Comparison of ENCODE assay signal across 1 cellular context in the genomic region with DNA sequence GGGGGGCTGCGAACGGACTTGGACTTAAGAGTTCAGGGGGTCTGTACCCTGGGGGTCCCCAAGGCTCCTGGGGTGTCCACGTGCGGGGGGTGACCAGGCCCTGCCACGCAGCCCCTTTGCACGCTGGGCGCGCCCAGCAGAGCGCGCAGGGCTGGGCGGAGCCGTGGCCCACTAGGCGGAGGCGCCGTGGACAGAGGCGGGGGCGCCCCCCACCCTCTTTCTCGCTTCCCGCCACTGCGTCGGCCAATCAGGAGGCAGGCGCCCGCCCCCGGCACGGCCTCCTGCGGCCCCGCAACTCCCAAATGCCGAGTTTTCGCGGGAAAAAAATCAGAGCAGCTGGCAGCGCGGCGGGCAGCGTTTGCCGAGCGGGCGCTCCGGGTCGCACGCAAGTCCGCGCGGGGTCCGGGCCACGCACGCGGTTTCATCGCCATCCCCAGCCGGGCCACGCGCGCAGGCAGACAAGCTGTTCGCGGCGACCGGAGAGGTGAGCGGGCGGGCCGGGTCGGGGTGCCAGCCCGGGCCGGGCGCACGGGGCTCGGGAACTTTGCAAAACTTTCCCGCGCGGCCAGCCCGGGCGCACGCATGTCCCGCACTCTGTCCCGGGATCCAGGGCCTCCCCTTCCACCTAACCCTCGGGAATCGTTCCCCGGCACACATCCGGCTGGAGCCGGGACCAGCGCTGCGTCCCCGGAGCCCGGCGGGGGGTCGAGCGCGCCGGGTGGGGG.
TF ChIP-seq lines count a peak whose summit lies in the region.

TSS of gene UHRF1 (plus strand) at position 330 of the 725 bp plus-strand sequence. CDS start 1,385 bp downstream, outside the sequence.

TF ChIP-seq in K562, 482 proteins besides CTCF, POLR2A, EP300 and RAD21 (continued from another document and continues in another):
- TF ChIP-seq, protein P1, sequence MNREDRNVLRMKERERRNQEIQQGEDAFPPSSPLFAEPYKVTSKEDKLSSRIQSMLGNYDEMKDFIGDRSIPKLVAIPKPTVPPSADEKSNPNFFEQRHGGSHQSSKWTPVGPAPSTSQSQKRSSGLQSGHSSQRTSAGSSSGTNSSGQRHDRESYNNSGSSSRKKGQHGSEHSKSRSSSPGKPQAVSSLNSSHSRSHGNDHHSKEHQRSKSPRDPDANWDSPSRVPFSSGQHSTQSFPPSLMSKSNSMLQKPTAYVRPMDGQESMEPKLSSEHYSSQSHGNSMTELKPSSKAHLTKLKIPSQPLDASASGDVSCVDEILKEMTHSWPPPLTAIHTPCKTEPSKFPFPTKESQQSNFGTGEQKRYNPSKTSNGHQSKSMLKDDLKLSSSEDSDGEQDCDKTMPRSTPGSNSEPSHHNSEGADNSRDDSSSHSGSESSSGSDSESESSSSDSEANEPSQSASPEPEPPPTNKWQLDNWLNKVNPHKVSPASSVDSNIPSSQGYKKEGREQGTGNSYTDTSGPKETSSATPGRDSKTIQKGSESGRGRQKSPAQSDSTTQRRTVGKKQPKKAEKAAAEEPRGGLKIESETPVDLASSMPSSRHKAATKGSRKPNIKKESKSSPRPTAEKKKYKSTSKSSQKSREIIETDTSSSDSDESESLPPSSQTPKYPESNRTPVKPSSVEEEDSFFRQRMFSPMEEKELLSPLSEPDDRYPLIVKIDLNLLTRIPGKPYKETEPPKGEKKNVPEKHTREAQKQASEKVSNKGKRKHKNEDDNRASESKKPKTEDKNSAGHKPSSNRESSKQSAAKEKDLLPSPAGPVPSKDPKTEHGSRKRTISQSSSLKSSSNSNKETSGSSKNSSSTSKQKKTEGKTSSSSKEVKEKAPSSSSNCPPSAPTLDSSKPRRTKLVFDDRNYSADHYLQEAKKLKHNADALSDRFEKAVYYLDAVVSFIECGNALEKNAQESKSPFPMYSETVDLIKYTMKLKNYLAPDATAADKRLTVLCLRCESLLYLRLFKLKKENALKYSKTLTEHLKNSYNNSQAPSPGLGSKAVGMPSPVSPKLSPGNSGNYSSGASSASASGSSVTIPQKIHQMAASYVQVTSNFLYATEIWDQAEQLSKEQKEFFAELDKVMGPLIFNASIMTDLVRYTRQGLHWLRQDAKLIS (CRISPR knock-in tag; IDR thresholded peaks at IDR 0.05) = peak; percentile 49; the same call in 1 of the 2 replicates
- TF ChIP-seq HES1 (IDR thresholded peaks at IDR 0.05; ENCODE audit: low read depth) (no peak), ELF1 (tag; IDR thresholded peaks at IDR 0.05) (no peak), RBM17 (IDR thresholded peaks at IDR 0.05; ENCODE audit: borderline replicate concordance, low read depth, low read length) (no peak), CXXC5 (CRISPR knock-in tag; IDR thresholded peaks at IDR 0.05) (peak; percentile 67), SIRT6 (IDR thresholded peaks at IDR 0.05; ENCODE audit: low read depth, low read length) (no peak), ZNF644 (tag; IDR thresholded peaks at IDR 0.05; ENCODE audit: low read depth) (no peak), DPF2 (IDR thresholded peaks at IDR 0.05) (no peak), NFRKB (IDR thresholded peaks at IDR 0.05; ENCODE audit: low read depth) (no peak; the same call in 1 of the 2 replicates), CBFA2T2 (conservative IDR thresholded peaks at IDR 0.05) (no peak), ZNF431 (CRISPR knock-in tag; IDR thresholded peaks at IDR 0.05) (peak; percentile 57), ASH1L (IDR thresholded peaks at IDR 0.05; ENCODE audit: borderline replicate concordance, low read depth, partially characterized antibody) (no peak), ZNF76 (CRISPR knock-in tag; IDR thresholded peaks at IDR 0.05; ENCODE audit: borderline replicate concordance) (no peak), MXD1 (CRISPR knock-in tag; IDR thresholded peaks at IDR 0.05; ENCODE audit: borderline replicate concordance, poor library complexity, severe bottlenecking) (no peak), DNMT1 (IDR thresholded peaks at IDR 0.05) (no peak), TEAD1 (CRISPR knock-in tag; IDR thresholded peaks at IDR 0.05) (peak in 1 of 2 experiments; percentile 21; a peak in 1 of 4 replicates), MEF2D (tag; conservative IDR thresholded peaks at IDR 0.05; ENCODE audit: low read depth) (no peak), KDM1A (IDR thresholded peaks at IDR 0.05) (peak in 1 of 2 experiments; percentile 51; a peak in 3 of 4 replicates), MYC (IDR thresholded peaks at IDR 0.05; ENCODE audit: low read depth, low read length) (peak; percentile 72), MYC (CRISPR knock-in tag; IDR thresholded peaks at IDR 0.05; ENCODE audit: borderline replicate concordance, low read depth) (no peak), HMGN3 (IDR thresholded peaks at IDR 0.05; ENCODE audit: borderline replicate concordance, extremely low read depth, insufficient read length, low read depth, low read length) (peak; percentile 12), CHD1 (IDR thresholded peaks at IDR 0.05; ENCODE audit: low read length) (peak; percentile 86), NFYB (IDR thresholded peaks at IDR 0.05; ENCODE audit: extremely low read depth, insufficient read length) (peak; percentile 61), BHLHE40 (IDR thresholded peaks at IDR 0.05; ENCODE audit: low read length) (no peak), POLR2H (tag; IDR thresholded peaks at IDR 0.05; ENCODE audit: low read depth) (no peak), FOS (IDR thresholded peaks at IDR 0.05; ENCODE audit: extremely low read depth, insufficient read length) (no peak), PREB (CRISPR knock-in tag; IDR thresholded peaks at IDR 0.05) (no peak), RFX5 (IDR thresholded peaks at IDR 0.05; ENCODE audit: low read depth, low read length) (no peak), HDAC1 (IDR thresholded peaks at IDR 0.05) (peak in 1 of 2 experiments; percentile 44; a peak in 1 of 4 replicates), NRF1 (conservative IDR thresholded peaks at IDR 0.05 in 1 of 2, IDR thresholded peaks at IDR 0.05 in 1 of 2) (no peak), KLF16 (IDR thresholded peaks at IDR 0.05) (no peak), PHB (CRISPR knock-in tag; IDR thresholded peaks at IDR 0.05) (no peak), STAT6 (CRISPR knock-in tag; IDR thresholded peaks at IDR 0.05) (no peak), ILF3 (IDR thresholded peaks at IDR 0.05; ENCODE audit: borderline replicate concordance) (no peak), MAFG (tag; conservative IDR thresholded peaks at IDR 0.05) (no peak), U2AF1 (optimal IDR thresholded peaks at IDR 0.05; ENCODE audit: low read depth, low read length) (peak; percentile 41), CHD4 (IDR thresholded peaks at IDR 0.05; ENCODE audit: insufficient read depth, insufficient replicate concordance, low read depth, low read length, poor library complexity, severe bottlenecking) (no peak), ZBTB43 (CRISPR knock-in tag; IDR thresholded peaks at IDR 0.05) (0 out of 2 replicates have a peak, but pooled peaks have one; percentile 11), SAP30 (IDR thresholded peaks at IDR 0.05; ENCODE audit: borderline replicate concordance, insufficient read depth, low read depth, low read length, poor library complexity, severe bottlenecking) (peak; percentile 67), NR1H2 (CRISPR knock-in tag; IDR thresholded peaks at IDR 0.05) (no peak), RCOR1 (IDR thresholded peaks at IDR 0.05; ENCODE audit: borderline replicate concordance in 1 of 2, low read depth in 2 of 2, low read length in 2 of 2) (0 out of 4 replicates have a peak, but pooled peaks of 1 of the 2 experiments have one; percentile 34), ZFPM2 (CRISPR knock-in tag; IDR thresholded peaks at IDR 0.05) (no peak), ETV5 (CRISPR knock-in tag; IDR thresholded peaks at IDR 0.05; ENCODE audit: low read depth) (no peak)
- TF ChIP-seq, protein P2, sequence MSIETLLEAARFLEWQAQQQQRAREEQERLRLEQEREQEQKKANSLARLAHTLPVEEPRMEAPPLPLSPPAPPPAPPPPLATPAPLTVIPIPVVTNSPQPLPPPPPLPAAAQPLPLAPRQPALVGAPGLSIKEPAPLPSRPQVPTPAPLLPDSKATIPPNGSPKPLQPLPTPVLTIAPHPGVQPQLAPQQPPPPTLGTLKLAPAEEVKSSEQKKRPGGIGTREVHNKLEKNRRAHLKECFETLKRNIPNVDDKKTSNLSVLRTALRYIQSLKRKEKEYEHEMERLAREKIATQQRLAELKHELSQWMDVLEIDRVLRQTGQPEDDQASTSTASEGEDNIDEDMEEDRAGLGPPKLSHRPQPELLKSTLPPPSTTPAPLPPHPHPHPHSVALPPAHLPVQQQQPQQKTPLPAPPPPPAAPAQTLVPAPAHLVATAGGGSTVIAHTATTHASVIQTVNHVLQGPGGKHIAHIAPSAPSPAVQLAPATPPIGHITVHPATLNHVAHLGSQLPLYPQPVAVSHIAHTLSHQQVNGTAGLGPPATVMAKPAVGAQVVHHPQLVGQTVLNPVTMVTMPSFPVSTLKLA (conservative IDR thresholded peaks at IDR 0.05) = peak; percentile 22 to 51; a peak in 2 of 4 replicates
- TF ChIP-seq, protein P3, sequence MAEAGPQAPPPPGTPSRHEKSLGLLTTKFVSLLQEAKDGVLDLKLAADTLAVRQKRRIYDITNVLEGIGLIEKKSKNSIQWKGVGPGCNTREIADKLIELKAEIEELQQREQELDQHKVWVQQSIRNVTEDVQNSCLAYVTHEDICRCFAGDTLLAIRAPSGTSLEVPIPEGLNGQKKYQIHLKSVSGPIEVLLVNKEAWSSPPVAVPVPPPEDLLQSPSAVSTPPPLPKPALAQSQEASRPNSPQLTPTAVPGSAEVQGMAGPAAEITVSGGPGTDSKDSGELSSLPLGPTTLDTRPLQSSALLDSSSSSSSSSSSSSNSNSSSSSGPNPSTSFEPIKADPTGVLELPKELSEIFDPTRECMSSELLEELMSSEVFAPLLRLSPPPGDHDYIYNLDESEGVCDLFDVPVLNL (CRISPR knock-in tag; IDR thresholded peaks at IDR 0.05; ENCODE audit: low read depth) = no peak; the same call in 1 of the 2 replicates
- TF ChIP-seq, protein P4, sequence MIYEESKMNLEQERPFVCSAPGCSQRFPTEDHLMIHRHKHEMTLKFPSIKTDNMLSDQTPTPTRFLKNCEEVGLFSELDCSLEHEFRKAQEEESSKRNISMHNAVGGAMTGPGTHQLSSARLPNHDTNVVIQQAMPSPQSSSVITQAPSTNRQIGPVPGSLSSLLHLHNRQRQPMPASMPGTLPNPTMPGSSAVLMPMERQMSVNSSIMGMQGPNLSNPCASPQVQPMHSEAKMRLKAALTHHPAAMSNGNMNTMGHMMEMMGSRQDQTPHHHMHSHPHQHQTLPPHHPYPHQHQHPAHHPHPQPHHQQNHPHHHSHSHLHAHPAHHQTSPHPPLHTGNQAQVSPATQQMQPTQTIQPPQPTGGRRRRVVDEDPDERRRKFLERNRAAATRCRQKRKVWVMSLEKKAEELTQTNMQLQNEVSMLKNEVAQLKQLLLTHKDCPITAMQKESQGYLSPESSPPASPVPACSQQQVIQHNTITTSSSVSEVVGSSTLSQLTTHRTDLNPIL (CRISPR knock-in tag; IDR thresholded peaks at IDR 0.05) = no peak
